Comparison of ENCODE assay signal across 22 cellular contexts in genomic region chr9:136629001-136629878, GRCh38. TPM values are rescaled to one million over a fixed set of nuclear protein-coding genes. Genes with fewer than 3 reads are reported as not detected.
A peak's percentile ranks its signal among the peaks of the same experiment; 100 is the strongest.
DNase-seq lines count a peak whose midpoint lies in the region; ATAC-seq and TF ChIP-seq lines count a peak whose summit lies in the region.
"Had no signal": no experiment of that assay in that cellular context is flagged by ENCODE, and none has a peak within 500 bp of the region (broad histone marks: within the 10 kb centered on the region; RNA-seq: fewer than 3 reads in every experiment).

No MANE protein-coding gene starts in this region.

- H3K36me3 Mint-ChIP-seq in glutamatergic neuron (ENCODE audit: unreplicated experiment) (no peaks in the 10 kb centered on the region), progenitor cell of endocrine pancreas (ENCODE audit: insufficient read depth) (no peaks in the 10 kb centered on the region)
- H3K36me3 Mint-ChIP-seq: activated CD4-positive, alpha-beta memory T cell treated with anti-CD3 and anti-CD28 coated beads for 36 hours; type B pancreatic cell had no signal

- ATAC-seq in HG03520 (IDR thresholded peaks at IDR 0.05; ENCODE audit: unreplicated experiment) (no peak), GM19455 (IDR thresholded peaks at IDR 0.05; ENCODE audit: unreplicated experiment) (no peak)
- ATAC-seq: HCT116, left lobe of liver had no signal

- H3K4me2 ChIP-seq in BLaER1 treated with 17β-estradiol and CSF1 and Interleukin-3, amounts not matched to agents 10 nM and 100 nM: peak overlapping the region in 10 of 11 experiments; percentile 60 to 88 (median 74); a peak in 19 of 22 replicates
- H3K4me2 ChIP-seq: smooth muscle cell had no signal

- H3K4me1 Mint-ChIP-seq in glutamatergic neuron (ENCODE audit: low read depth, unreplicated experiment) (peaks cover 12% of the 10 kb centered on the region), progenitor cell of endocrine pancreas (ENCODE audit: low read depth) (peaks cover 20% of the 10 kb centered on the region)

- DNase-seq in NCI-H2171 (lab: John Stamatoyannopoulos, UW): peak; percentile 68
- DNase-seq in glutamatergic neuron: peak; percentile 16
- DNase-seq in progenitor cell of endocrine pancreas (ENCODE audit: low spot score, unreplicated experiment): peak; percentile 15
- DNase-seq in DMS153 treated with DMSO at 0.1 percent for 48 hours (lab: John Stamatoyannopoulos, UW; ENCODE audit: unreplicated experiment): no peak
- DNase-seq: activated CD4-positive, alpha-beta memory T cell treated with anti-CD3 and anti-CD28 coated beads for 36 hours; activated CD8-positive, alpha-beta memory T cell treated with anti-CD3 and anti-CD28 coated beads, Interleukin-2, amount 50 U/mL, for 48 hours; activated naive CD4-positive, alpha-beta T cell treated with anti-CD3 and anti-CD28 coated beads, Interleukin-2, amount 50 U/mL, for 16 hours; anterior cingulate cortex; esophagus squamous epithelium; hippocampal formation; mesendoderm; NCI-H1092; NCI-H187; NCI-H526 treated with DMSO at 0.1 percent for 48 hours had no signal

- H3K27ac Mint-ChIP-seq in glutamatergic neuron (ENCODE audit: unreplicated experiment) (peak overlapping the region; percentile 17), progenitor cell of endocrine pancreas (no peak overlapping the region)
- H3K27ac Mint-ChIP-seq: activated CD4-positive, alpha-beta memory T cell treated with anti-CD3 and anti-CD28 coated beads for 36 hours; type B pancreatic cell had no signal

- H3K9ac ChIP-seq in BLaER1 treated with 17β-estradiol and CSF1 and Interleukin-3, amounts not matched to agents 10 nM and 100 nM: peak overlapping the region in 2 of 11 experiments; percentile 2 to 9; a peak in 1 of 22 replicates

- peaks cover 4% of the 10 kb centered on the region for H3K9me3 Mint-ChIP-seq in glutamatergic neuron (ENCODE audit: unreplicated experiment)
- no peaks in the 10 kb centered on the region for H3K9me3 Mint-ChIP-seq in progenitor cell of endocrine pancreas (ENCODE audit: low read depth)
- H3K9me3 Mint-ChIP-seq: activated CD4-positive, alpha-beta memory T cell treated with anti-CD3 and anti-CD28 coated beads for 36 hours; type B pancreatic cell had no signal

- TF ChIP-seq CTCF in glutamatergic neuron (IDR thresholded peaks at IDR 0.05; ENCODE audit: partially characterized antibody, unreplicated experiment) (no peak), progenitor cell of endocrine pancreas (IDR thresholded peaks at IDR 0.05; ENCODE audit: unreplicated experiment) (no peak)

- no peaks in the 10 kb centered on the region for H3K9me3 ChIP-seq in BLaER1 treated with 17β-estradiol and CSF1 and Interleukin-3, amounts not matched to agents 10 nM and 100 nM (replicated peaks in 1 of 11)
- H3K9me3 ChIP-seq: esophagus squamous epithelium, Peyer's patch had no signal

- peaks cover 0 to 24% (median 0%) of the 10 kb centered on the region in 11 experiments; a peak in 7 of 22 replicates for H4K20me1 ChIP-seq in BLaER1 treated with 17β-estradiol and CSF1 and Interleukin-3, amounts not matched to agents 10 nM and 100 nM

- no peak overlapping the region; a peak in 2 of 22 replicates for H3K27ac ChIP-seq in BLaER1 treated with 17β-estradiol and CSF1 and Interleukin-3, amounts not matched to agents 10 nM and 100 nM
- H3K27ac ChIP-seq: esophagus squamous epithelium, Peyer's patch had no signal

- no peak overlapping the region for H3K4me3 ChIP-seq in BLaER1 treated with 17β-estradiol and CSF1 and Interleukin-3, amounts not matched to agents 10 nM and 100 nM
- H3K4me3 ChIP-seq: esophagus squamous epithelium, Peyer's patch, smooth muscle cell had no signal

- peaks cover 0 to 30% (median 4%) of the 10 kb centered on the region in 11 experiments; a peak in 8 of 22 replicates for H3K27me3 ChIP-seq in BLaER1 treated with 17β-estradiol and CSF1 and Interleukin-3, amounts not matched to agents 10 nM and 100 nM
- H3K27me3 ChIP-seq: Peyer's patch had no signal

- peaks cover 40 to 76% (median 71%) of the 10 kb centered on the region in 10 experiments for H3K4me1 ChIP-seq in BLaER1 treated with 17β-estradiol and CSF1 and Interleukin-3, amounts not matched to agents 10 nM and 100 nM

- H3K36me3 ChIP-seq in BLaER1 treated with 17β-estradiol and CSF1 and Interleukin-3, amounts not matched to agents 10 nM and 100 nM: no peaks in the 10 kb centered on the region
- H3K36me3 ChIP-seq: esophagus squamous epithelium, Peyer's patch had no signal

- H3K27me3 Mint-ChIP-seq in glutamatergic neuron (ENCODE audit: unreplicated experiment): peaks cover 9% of the 10 kb centered on the region
- no peaks in the 10 kb centered on the region for H3K27me3 Mint-ChIP-seq in progenitor cell of endocrine pancreas
- H3K27me3 Mint-ChIP-seq: type B pancreatic cell had no signal

- H3K4me3 Mint-ChIP-seq in glutamatergic neuron (ENCODE audit: unreplicated experiment) (no peak overlapping the region), progenitor cell of endocrine pancreas (ENCODE audit: low read depth) (no peak overlapping the region)
- H3K4me3 Mint-ChIP-seq: activated CD4-positive, alpha-beta memory T cell treated with anti-CD3 and anti-CD28 coated beads for 36 hours; type B pancreatic cell had no signal

RNA-seq across cellular contexts. Expression of gene EGFL7, which starts 33.5 kb away (rescaled TPM):
- total RNA-seq in glutamatergic neuron (ENCODE audit: unreplicated experiment) (8.1 TPM), progenitor cell of endocrine pancreas (13.5 and 16.3 TPM in 2 replicates)

RNA-seq across cellular contexts. Expression of gene AGPAT2, which starts 58.0 kb away (rescaled TPM):
- total RNA-seq in glutamatergic neuron (ENCODE audit: unreplicated experiment) (72.8 TPM), progenitor cell of endocrine pancreas (27.7 and 28.0 TPM in 2 replicates)
